In genomic region chr17:79797492-79798295, GRCh38 we compare ENCODE assay signal across 1 cellular context.
A peak's percentile ranks its signal among the peaks of the same experiment; 100 is the strongest.
TF ChIP-seq lines count a peak whose summit lies in the region.

No MANE protein-coding gene starts in this region.

TF ChIP-seq in H1, 55 proteins besides CTCF, POLR2A, EP300 and RAD21:
- TF ChIP-seq SIN3A (conservative IDR thresholded peaks at IDR 0.05 in 1 of 2, IDR thresholded peaks at IDR 0.05 in 1 of 2; ENCODE audit: low read depth in 1 of 2, low read length in 2 of 2) (peak in 1 of 2 experiments; percentile 25; a peak in 1 of 4 replicates), CHD2 (IDR thresholded peaks at IDR 0.05; ENCODE audit: low read length) (no peak), KDM4A (IDR thresholded peaks at IDR 0.05; ENCODE audit: low read depth, low read length, severe bottlenecking) (no peak), MAX (IDR thresholded peaks at IDR 0.05) (no peak; the same call in 1 of the 2 replicates), SP4 (IDR thresholded peaks at IDR 0.05; ENCODE audit: low read length) (no peak), KDM5A (IDR thresholded peaks at IDR 0.05; ENCODE audit: low read length) (no peak), CBX8 (IDR thresholded peaks at IDR 0.05; ENCODE audit: borderline replicate concordance, low read depth, low read length) (0 out of 2 replicates have a peak, but pooled peaks have one; percentile 0), YY1 (IDR thresholded peaks at IDR 0.05; ENCODE audit: low read depth, low read length) (no peak), BRCA1 (IDR thresholded peaks at IDR 0.05; ENCODE audit: low read depth, low read length) (no peak)
